1 cellular context compared by ENCODE assay signal in the genomic region with DNA sequence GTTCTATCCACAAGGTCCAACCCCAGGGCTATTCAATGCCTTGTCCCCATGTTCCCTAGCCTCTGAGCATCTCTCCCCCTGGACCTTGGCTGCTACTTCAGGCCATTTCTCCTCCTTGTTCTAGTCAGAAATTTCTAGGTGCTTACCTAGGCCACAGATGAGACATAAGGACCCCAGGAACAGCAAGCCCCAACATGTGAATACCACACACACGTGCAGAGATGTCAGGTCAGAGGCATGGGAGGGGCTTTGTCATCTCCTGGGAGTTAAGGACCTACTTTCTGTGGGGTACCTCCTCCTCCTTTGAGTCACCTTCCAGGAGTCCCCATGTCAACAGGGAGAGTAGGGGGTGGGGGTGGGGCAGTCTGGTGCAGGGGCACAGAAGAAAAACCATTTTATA.
TF ChIP-seq lines count a peak whose summit lies in the region.

No MANE protein-coding gene starts in this region.

TF ChIP-seq in GM23338, 12 proteins besides CTCF, POLR2A, EP300 and RAD21 (continued from another document):
- TF ChIP-seq, protein P1, sequence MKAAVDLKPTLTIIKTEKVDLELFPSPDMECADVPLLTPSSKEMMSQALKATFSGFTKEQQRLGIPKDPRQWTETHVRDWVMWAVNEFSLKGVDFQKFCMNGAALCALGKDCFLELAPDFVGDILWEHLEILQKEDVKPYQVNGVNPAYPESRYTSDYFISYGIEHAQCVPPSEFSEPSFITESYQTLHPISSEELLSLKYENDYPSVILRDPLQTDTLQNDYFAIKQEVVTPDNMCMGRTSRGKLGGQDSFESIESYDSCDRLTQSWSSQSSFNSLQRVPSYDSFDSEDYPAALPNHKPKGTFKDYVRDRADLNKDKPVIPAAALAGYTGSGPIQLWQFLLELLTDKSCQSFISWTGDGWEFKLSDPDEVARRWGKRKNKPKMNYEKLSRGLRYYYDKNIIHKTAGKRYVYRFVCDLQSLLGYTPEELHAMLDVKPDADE (IDR thresholded peaks at IDR 0.05), result no peak
TF ChIP-seq in GM23338: peak in this region for 0.
